Comparison of ENCODE assay signal across 15 cellular contexts in the genomic region with DNA sequence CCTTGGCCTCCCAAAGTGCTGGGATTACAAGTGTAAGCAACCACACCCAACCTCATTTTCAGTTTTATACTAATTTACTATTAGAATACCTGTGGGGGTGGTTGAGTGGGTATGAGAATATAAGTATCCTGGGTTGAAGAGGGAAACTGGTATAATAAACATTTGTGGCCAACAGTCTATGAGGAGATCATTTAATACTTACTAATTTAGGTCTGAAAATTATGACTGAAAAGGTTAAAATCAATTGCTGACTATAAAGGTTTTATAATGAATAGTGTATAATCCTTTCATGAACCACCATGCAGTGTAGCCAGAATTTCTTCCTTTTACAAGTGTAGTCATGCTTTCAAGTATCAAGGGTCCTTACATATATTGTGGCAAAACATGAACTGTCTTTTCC.
A peak's percentile ranks its signal among the peaks of the same experiment; 100 is the strongest.
DNase-seq lines count a peak whose midpoint lies in the region; ATAC-seq, FAIRE-seq and TF ChIP-seq lines count a peak whose summit lies in the region.
"Had no signal": no experiment of that assay in that cellular context is flagged by ENCODE, and none has a peak within 500 bp of the region (broad histone marks: within the 10 kb centered on the region; RNA-seq: fewer than 3 reads in every experiment).

No MANE protein-coding gene starts in this region.

- FAIRE-seq in D721Med (lab: Jason Lieb, UNC) = peak; percentile 44
- FAIRE-seq: G401.6, GM12891 had no signal

- H3K27ac Mint-ChIP-seq in activated T-cell treated with anti-CD3 and anti-CD28 coated beads, Interleukin-2, amount 50 U/mL, for 24 hours = peak overlapping the region; percentile 82
- H3K27ac Mint-ChIP-seq in stimulated activated effector memory CD8-positive, alpha-beta T cell treated with anti-CD3 and anti-CD28 coated beads, Interleukin-12 subunit alpha, Interleukin-12 subunit beta, amount 100 ng/mL, for 72 hours = peak overlapping the region; percentile 45
- H3K27ac Mint-ChIP-seq: GM23338 had no signal

- no peak overlapping the region for H3K4me3 Mint-ChIP-seq in activated T-cell treated with anti-CD3 and anti-CD28 coated beads, Interleukin-2, amount 50 U/mL, for 24 hours
- no peak overlapping the region for H3K4me3 Mint-ChIP-seq in stimulated activated effector memory CD8-positive, alpha-beta T cell treated with anti-CD3 and anti-CD28 coated beads, Interleukin-12 subunit alpha, Interleukin-12 subunit beta, amount 100 ng/mL, for 72 hours
- H3K4me3 Mint-ChIP-seq: CD14-positive monocyte, GM23338 had no signal

- no peaks in the 10 kb centered on the region for H3K9me3 Mint-ChIP-seq in activated T-cell treated with anti-CD3 and anti-CD28 coated beads, Interleukin-2, amount 50 U/mL, for 24 hours
- H3K9me3 Mint-ChIP-seq in stimulated activated effector memory CD8-positive, alpha-beta T cell treated with anti-CD3 and anti-CD28 coated beads, Interleukin-12 subunit alpha, Interleukin-12 subunit beta, amount 100 ng/mL, for 72 hours = no peaks in the 10 kb centered on the region
- H3K9me3 Mint-ChIP-seq: CD14-positive monocyte, GM23338 had no signal

- H3K27me3 Mint-ChIP-seq in activated T-cell treated with anti-CD3 and anti-CD28 coated beads, Interleukin-2, amount 50 U/mL, for 24 hours = no peaks in the 10 kb centered on the region

- no peak for TF ChIP-seq CTCF in D721Med (IDR thresholded peaks at IDR 0.05; ENCODE audit: insufficient read depth, missing control alignments)

- ATAC-seq in activated CD4-positive, CD25-positive, alpha-beta regulatory T cell treated with anti-CD3 and anti-CD28 coated beads, Interleukin-2, amount 50 U/mL, for 24 hours = peak; percentile 11 to 52
- ATAC-seq in stimulated activated effector memory CD8-positive, alpha-beta T cell treated with anti-CD3 and anti-CD28 coated beads, Interleukin-12 subunit alpha, Interleukin-12 subunit beta, amount 100 ng/mL, for 72 hours = peak; percentile 62
- no peak for ATAC-seq in GM21825 (IDR thresholded peaks at IDR 0.05; ENCODE audit: unreplicated experiment)
- ATAC-seq: GM23338 had no signal

- H3K36me3 Mint-ChIP-seq in activated T-cell treated with anti-CD3 and anti-CD28 coated beads, Interleukin-2, amount 50 U/mL, for 24 hours (ENCODE audit: low read depth) = peaks cover 94% of the 10 kb centered on the region
- H3K36me3 Mint-ChIP-seq in stimulated activated effector memory CD8-positive, alpha-beta T cell treated with anti-CD3 and anti-CD28 coated beads, Interleukin-12 subunit alpha, Interleukin-12 subunit beta, amount 100 ng/mL, for 72 hours = peaks cover 88% of the 10 kb centered on the region

- H3K4me1 Mint-ChIP-seq in activated T-cell treated with anti-CD3 and anti-CD28 coated beads, Interleukin-2, amount 50 U/mL, for 24 hours (ENCODE audit: low read depth) = peaks cover 71% of the 10 kb centered on the region
- H3K4me1 Mint-ChIP-seq in stimulated activated effector memory CD8-positive, alpha-beta T cell treated with anti-CD3 and anti-CD28 coated beads, Interleukin-12 subunit alpha, Interleukin-12 subunit beta, amount 100 ng/mL, for 72 hours = peaks cover 44% of the 10 kb centered on the region

- no peak for DNase-seq in activated CD4-positive, CD25-positive, alpha-beta regulatory T cell (lab: John Stamatoyannopoulos, UW)
- DNase-seq in activated T-cell treated with anti-CD3 and anti-CD28 coated beads, Interleukin-2, amount 50 U/mL, for 24 hours = no peak
- no peak for DNase-seq in activated T-cell treated with anti-CD3 and anti-CD28 coated beads for 4 hours
- DNase-seq in D721Med (ENCODE audit: insufficient read length, low spot score) = no peak
- DNase-seq in stimulated activated effector memory CD8-positive, alpha-beta T cell treated with anti-CD3 and anti-CD28 coated beads, Interleukin-12 subunit alpha, Interleukin-12 subunit beta, amount 100 ng/mL, for 72 hours (ENCODE audit: low spot score in 2 of 2) = no peak
- DNase-seq in NCI-H1694 treated with DMSO at 0.1 percent for 48 hours (lab: John Stamatoyannopoulos, UW) = no peak
- DNase-seq: DMS153, EL, H7 had no signal
